ENCODE assay signal across 25 cellular contexts in genomic region chr9:120862452-120862851, GRCh38.
"Had no signal": no experiment of that assay in that cellular context is flagged by ENCODE, and none has a peak within 500 bp of the region (broad histone marks: within the 10 kb centered on the region; RNA-seq: fewer than 3 reads in every experiment).

No MANE protein-coding gene starts in this region.

- H3K4me3 Mint-ChIP-seq: activated CD4-positive, alpha-beta memory T cell treated with anti-CD3 and anti-CD28 coated beads, Interleukin-2, amount 10 ng/mL, durations not matched to agents 7 days and 5 days; activated CD4-positive, alpha-beta T cell treated with anti-CD3 and anti-CD28 coated beads, Interleukin-2, amount 10 ng/mL, durations not matched to agents 7 days and 5 days; activated naive CD4-positive, alpha-beta T cell treated with anti-CD3 and anti-CD28 coated beads, Interleukin-2, amount 50 U/mL, for 24 hours; activated naive CD8-positive, alpha-beta T cell treated with anti-CD3 and anti-CD28 coated beads, Interleukin-2, amount 50 U/mL, for 24 hours; natural killer cell treated with Interleukin-12 subunit alpha and Interleukin-12 subunit beta and Interleukin-15 and Interleukin-18, amount 100 ng/mL, for 72 hours; stimulated activated memory B cell treated with anti-CD40 and anti-IgM and Interleukin-4, amounts not matched to agents 10 μg/mL and 1 μg/mL and 100 μg/mL, for 72 hours; T-helper 1 cell treated with Interleukin-12 subunit alpha and Interleukin-12 subunit beta and Interleukin-4 antibody, amounts not matched to agents 30 μg/mL and 1 μg/mL, for 36 hours had no signal

- H3K9me3 Mint-ChIP-seq: activated CD4-positive, alpha-beta memory T cell treated with anti-CD3 and anti-CD28 coated beads, Interleukin-2, amount 10 ng/mL, durations not matched to agents 7 days and 5 days; activated CD4-positive, alpha-beta T cell treated with anti-CD3 and anti-CD28 coated beads, Interleukin-2, amount 10 ng/mL, durations not matched to agents 7 days and 5 days; activated naive CD4-positive, alpha-beta T cell treated with anti-CD3 and anti-CD28 coated beads, Interleukin-2, amount 50 U/mL, for 24 hours; activated naive CD8-positive, alpha-beta T cell treated with anti-CD3 and anti-CD28 coated beads, Interleukin-2, amount 50 U/mL, for 24 hours; natural killer cell treated with Interleukin-12 subunit alpha and Interleukin-12 subunit beta and Interleukin-15 and Interleukin-18, amount 100 ng/mL, for 72 hours; stimulated activated memory B cell treated with anti-CD40 and anti-IgM and Interleukin-4, amounts not matched to agents 10 μg/mL and 1 μg/mL and 100 μg/mL, for 72 hours; T-helper 1 cell treated with Interleukin-12 subunit alpha and Interleukin-12 subunit beta and Interleukin-4 antibody, amounts not matched to agents 30 μg/mL and 1 μg/mL, for 36 hours had no signal

- H3K27me3 Mint-ChIP-seq: activated CD4-positive, alpha-beta memory T cell treated with anti-CD3 and anti-CD28 coated beads, Interleukin-2, amount 10 ng/mL, durations not matched to agents 7 days and 5 days; activated CD4-positive, alpha-beta T cell treated with anti-CD3 and anti-CD28 coated beads, Interleukin-2, amount 10 ng/mL, durations not matched to agents 7 days and 5 days; activated naive CD4-positive, alpha-beta T cell treated with anti-CD3 and anti-CD28 coated beads, Interleukin-2, amount 50 U/mL, for 24 hours; activated naive CD8-positive, alpha-beta T cell treated with anti-CD3 and anti-CD28 coated beads, Interleukin-2, amount 50 U/mL, for 24 hours; natural killer cell treated with Interleukin-12 subunit alpha and Interleukin-12 subunit beta and Interleukin-15 and Interleukin-18, amount 100 ng/mL, for 72 hours; stimulated activated memory B cell treated with anti-CD40 and anti-IgM and Interleukin-4, amounts not matched to agents 10 μg/mL and 1 μg/mL and 100 μg/mL, for 72 hours had no signal

- ATAC-seq: foreskin keratinocyte; left lung; lower lobe of right lung; mucosa of descending colon; natural killer cell treated with Interleukin-12 subunit alpha and Interleukin-12 subunit beta and Interleukin-15 and Interleukin-18, amount 100 ng/mL, for 72 hours; right cardiac atrium; stimulated activated memory B cell treated with anti-CD40 and anti-IgM and Interleukin-4, amounts not matched to agents 10 μg/mL and 1 μg/mL and 100 μg/mL, for 72 hours had no signal

- H3K4me3 ChIP-seq: esophagus muscularis mucosa, left lung, lower lobe of right lung, mucosa of descending colon, spleen, stomach, thyroid gland, upper lobe of left lung had no signal

- H3K36me3 ChIP-seq: thyroid gland had no signal

- DNase-seq: activated CD4-positive, alpha-beta memory T cell treated with anti-CD3 and anti-CD28 coated beads, Interleukin-2, amount 10 ng/mL, durations not matched to agents 7 days and 5 days; activated CD4-positive, alpha-beta T cell treated with anti-CD3 and anti-CD28 coated beads for 1 hour; activated CD4-positive, alpha-beta T cell treated with anti-CD3 and anti-CD28 coated beads, Interleukin-2, amount 10 ng/mL, durations not matched to agents 7 days and 5 days; activated gamma-delta T cell; activated naive CD8-positive, alpha-beta T cell treated with anti-CD3 and anti-CD28 coated beads, Interleukin-2, amount 50 U/mL, for 24 hours; activated T-cell treated with anti-CD3 and anti-CD28 coated beads, Interleukin-2, amount 50 U/mL, for 48 hours; central memory CD4-positive, alpha-beta T cell; foreskin keratinocyte; left lung; lower lobe of right lung; mesendoderm; mucosa of descending colon; posterior cingulate gyrus; right cardiac atrium; spleen; stimulated activated CD4-positive, alpha-beta T cell treated with anti-CD3 and anti-CD28 coated beads, Interleukin-2, amount 100 ng/mL, for 48 hours; stomach; SW 1271; thyroid gland had no signal

- H3K27ac Mint-ChIP-seq: activated CD4-positive, alpha-beta memory T cell treated with anti-CD3 and anti-CD28 coated beads, Interleukin-2, amount 10 ng/mL, durations not matched to agents 7 days and 5 days; activated naive CD4-positive, alpha-beta T cell treated with anti-CD3 and anti-CD28 coated beads, Interleukin-2, amount 50 U/mL, for 24 hours; activated naive CD8-positive, alpha-beta T cell treated with anti-CD3 and anti-CD28 coated beads, Interleukin-2, amount 50 U/mL, for 24 hours; natural killer cell treated with Interleukin-12 subunit alpha and Interleukin-12 subunit beta and Interleukin-15 and Interleukin-18, amount 100 ng/mL, for 72 hours; stimulated activated memory B cell treated with anti-CD40 and anti-IgM and Interleukin-4, amounts not matched to agents 10 μg/mL and 1 μg/mL and 100 μg/mL, for 72 hours; T-helper 1 cell treated with Interleukin-12 subunit alpha and Interleukin-12 subunit beta and Interleukin-4 antibody, amounts not matched to agents 30 μg/mL and 1 μg/mL, for 36 hours had no signal

- H3K27me3 ChIP-seq: esophagus muscularis mucosa, foreskin keratinocyte, left lung, spleen, stomach, thyroid gland, upper lobe of left lung had no signal
